ENCODE assay signal across 11 cellular contexts in the genomic region with DNA sequence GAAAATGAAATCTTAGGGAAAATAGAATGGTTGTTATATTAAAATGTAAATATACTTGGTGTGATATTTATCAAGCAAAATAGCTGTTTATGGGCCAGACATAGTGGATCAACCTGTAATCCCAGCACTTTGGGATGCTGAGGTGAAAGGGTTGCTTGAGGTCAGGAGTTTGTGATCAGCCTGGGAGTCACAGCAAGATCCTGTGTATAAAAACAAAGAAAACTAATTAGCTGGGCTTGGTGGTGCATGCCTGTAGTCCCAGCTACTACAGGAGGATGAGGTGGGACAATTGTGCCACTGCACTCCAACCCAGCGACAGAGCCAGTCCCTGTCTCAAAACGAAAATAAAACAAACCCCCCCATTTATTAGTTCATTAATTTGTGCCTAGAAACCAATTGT. TPM values are rescaled to one million over a fixed set of nuclear protein-coding genes. Genes with fewer than 3 reads are reported as not detected.
"Had no signal": no experiment of that assay in that cellular context is flagged by ENCODE, and none has a peak within 500 bp of the region (broad histone marks: within the 10 kb centered on the region; RNA-seq: fewer than 3 reads in every experiment).

No MANE protein-coding gene starts in this region.

- H3K9me3 ChIP-seq: HAP-1 had no signal

- DNase-seq: GM23248, GOT3, H7, H9, HCEC 1CT, HFFc6 had no signal

- H3K36me3 ChIP-seq: HAP-1 had no signal

- H3K27ac ChIP-seq: GM23248 had no signal

- H3K4me3 ChIP-seq: GM23248, GM23338, HAP-1 had no signal

- H3K4me1 ChIP-seq: HAP-1 had no signal

- H3K9ac ChIP-seq: GM23248 had no signal

- ATAC-seq: GM23338, HCT116 had no signal

- H3K4me2 ChIP-seq: GM23338 had no signal

- FAIRE-seq: H1 had no signal

- H2AFZ ChIP-seq: GM23248, GM23338 had no signal

RNA-seq across cellular contexts. Expression of gene CFHR1, which starts 21.6 kb away (rescaled TPM):
- total RNA-seq: GM23248, GM23338, H1, H7, H9 had no signal
- polyA plus RNA-seq: GM23338, H1 had no signal

RNA-seq across cellular contexts. Expression of gene CFHR3, which starts 23.3 kb away (rescaled TPM):
- total RNA-seq: GM23248, H4, HFFc6 had no signal
- polyA plus RNA-seq: GM23248 had no signal
